Comparison of ENCODE assay signal across 1 cellular context in genomic region chr13:48938308-48938943, GRCh38.
TF ChIP-seq lines count a peak whose summit lies in the region.

No MANE protein-coding gene starts in this region.

TF ChIP-seq in K562, 482 proteins besides CTCF, POLR2A, EP300 and RAD21 (continued from another document):
- TF ChIP-seq ID3 (CRISPR knock-in tag; IDR thresholded peaks at IDR 0.05) (no peak), ID3 (tag; IDR thresholded peaks at IDR 0.05) (no peak), FOXK2 (conservative IDR thresholded peaks at IDR 0.05 in 1 of 2, IDR thresholded peaks at IDR 0.05 in 1 of 2; ENCODE audit: low read depth in 2 of 2) (peak; percentile 72 to 82), LEF1 (IDR thresholded peaks at IDR 0.05) (peak; percentile 75; the same call in 1 of the 2 replicates), DPF2 (IDR thresholded peaks at IDR 0.05) (peak; percentile 51; the same call in 1 of the 2 replicates), XRCC5 (IDR thresholded peaks at IDR 0.05; ENCODE audit: low read depth, low read length) (no peak), DEAF1 (CRISPR knock-in tag; IDR thresholded peaks at IDR 0.05) (0 out of 2 replicates have a peak, but pooled peaks have one; percentile 11), SMARCA4 (IDR thresholded peaks at IDR 0.05) (peak; percentile 65; the same call in 1 of the 2 replicates), ELF4 (CRISPR knock-in tag; IDR thresholded peaks at IDR 0.05) (no peak), SPI1 (IDR thresholded peaks at IDR 0.05; ENCODE audit: borderline replicate concordance, low read depth, low read length) (peak; percentile 63; the same call in 1 of the 2 replicates), NR2C1 (IDR thresholded peaks at IDR 0.05) (peak; percentile 66; the same call in 1 of the 2 replicates), NR2C1 (tag; IDR thresholded peaks at IDR 0.05) (peak; percentile 79), MAFF (IDR thresholded peaks at IDR 0.05; ENCODE audit: low read length) (no peak), NR2C2 (CRISPR knock-in tag; IDR thresholded peaks at IDR 0.05) (no peak), NR2C2 (tag; IDR thresholded peaks at IDR 0.05) (peak; percentile 81), CTBP1 (IDR thresholded peaks at IDR 0.05; ENCODE audit: borderline replicate concordance) (0 out of 2 replicates have a peak, but pooled peaks have one; percentile 23), FOXM1 (IDR thresholded peaks at IDR 0.05; ENCODE audit: low read depth) (peak; percentile 23; the same call in 1 of the 2 replicates), FOXM1 (CRISPR knock-in tag; IDR thresholded peaks at IDR 0.05; ENCODE audit: low read depth) (no peak), MEF2A (IDR thresholded peaks at IDR 0.05; ENCODE audit: control insufficient read depth, low read depth, low read length) (peak; percentile 39; the same call in 1 of the 2 replicates), NBN (IDR thresholded peaks at IDR 0.05; ENCODE audit: low read depth) (peak; percentile 60; the same call in 1 of the 2 replicates), HDAC2 (IDR thresholded peaks at IDR 0.05) (0 out of 2 replicates have a peak, but pooled peaks have one; percentile 37), ZHX1 (conservative IDR thresholded peaks at IDR 0.05; ENCODE audit: low read length) (no peak), NCOA1 (IDR thresholded peaks at IDR 0.05; ENCODE audit: low read depth) (0 out of 2 replicates have a peak, but pooled peaks have one; percentile 34), AFF1 (IDR thresholded peaks at IDR 0.05; ENCODE audit: low read depth in 1 of 2, partially characterized antibody in 2 of 2) (peak; percentile 23 to 52), MTF1 (CRISPR knock-in tag; IDR thresholded peaks at IDR 0.05; ENCODE audit: borderline replicate concordance) (no peak), USF1 (CRISPR knock-in tag; IDR thresholded peaks at IDR 0.05) (no peak), ATF3 (IDR thresholded peaks at IDR 0.05) (peak; percentile 12; the same call in 1 of the 2 replicates), ATF3 (CRISPR knock-in tag; conservative IDR thresholded peaks at IDR 0.05) (no peak), BACH1 (tag; IDR thresholded peaks at IDR 0.05) (0 out of 2 replicates have a peak, but pooled peaks have one; percentile 39), SMARCB1 (IDR thresholded peaks at IDR 0.05; ENCODE audit: insufficient read length, low read depth) (no peak), ZBTB9 (CRISPR knock-in tag; IDR thresholded peaks at IDR 0.05) (no peak), SMARCE1 (IDR thresholded peaks at IDR 0.05) (0 out of 2 replicates have a peak, but pooled peaks have one; percentile 14), SOX6 (IDR thresholded peaks at IDR 0.05) (peak; percentile 60; the same call in 1 of the 2 replicates), TAL1 (IDR thresholded peaks at IDR 0.05) (peak; percentile 67), FOSL1 (tag; conservative IDR thresholded peaks at IDR 0.05) (peak; percentile 7; the same call in 1 of the 2 replicates), RCOR1 (IDR thresholded peaks at IDR 0.05; ENCODE audit: borderline replicate concordance in 1 of 2, low read depth in 2 of 2, low read length in 2 of 2) (peak in 1 of 2 experiments; percentile 45; a peak in 2 of 4 replicates), KDM1A (IDR thresholded peaks at IDR 0.05) (peak in 1 of 2 experiments; percentile 62; a peak in 3 of 4 replicates), MTA2 (IDR thresholded peaks at IDR 0.05; ENCODE audit: low read depth) (0 out of 2 replicates have a peak, but pooled peaks have one; percentile 38), STAT5A (IDR thresholded peaks at IDR 0.05; ENCODE audit: borderline replicate concordance, low read length) (peak; percentile 66), TFAM (CRISPR knock-in tag; conservative IDR thresholded peaks at IDR 0.05) (no peak), FOXA3 (CRISPR knock-in tag; conservative IDR thresholded peaks at IDR 0.05 in 1 of 2, IDR thresholded peaks at IDR 0.05 in 1 of 2) (peak in 1 of 2 experiments; percentile 83; a peak in 2 of 4 replicates), MLX (CRISPR knock-in tag; conservative IDR thresholded peaks at IDR 0.05) (no peak), ARID1B (IDR thresholded peaks at IDR 0.05) (peak; percentile 75), RBBP5 (IDR thresholded peaks at IDR 0.05; ENCODE audit: borderline replicate concordance, insufficient read depth, low read length, poor library complexity, severe bottlenecking) (peak; percentile 82), SMAD4 (CRISPR knock-in tag; conservative IDR thresholded peaks at IDR 0.05) (0 out of 2 replicates have a peak, but pooled peaks have one; percentile 11), SMC3 (conservative IDR thresholded peaks at IDR 0.05; ENCODE audit: insufficient read depth, low read depth, low read length) (no peak), ZBTB17 (CRISPR knock-in tag; IDR thresholded peaks at IDR 0.05) (no peak), TEAD2 (tag; IDR thresholded peaks at IDR 0.05) (no peak), NR0B1 (IDR thresholded peaks at IDR 0.05; ENCODE audit: partially characterized antibody) (no peak), NCOR1 (IDR thresholded peaks at IDR 0.05) (peak; percentile 47), POLR2AphosphoS2 (IDR thresholded peaks at IDR 0.05; ENCODE audit: low read length) (no peak), KLF16 (IDR thresholded peaks at IDR 0.05) (no peak)
